In genomic region chr20:61895686-61896057, GRCh38 we compare ENCODE assay signal across 17 cellular contexts.
"Had no signal": no experiment of that assay in that cellular context is flagged by ENCODE, and none has a peak within 500 bp of the region (broad histone marks: within the 10 kb centered on the region; RNA-seq: fewer than 3 reads in every experiment).

No MANE protein-coding gene starts in this region.

- H3K9me3 ChIP-seq: pancreas, prostate gland, right lobe of liver, testis, thyroid gland, transverse colon, upper lobe of left lung, vagina had no signal

- H3K27me3 ChIP-seq: pancreas, right lobe of liver, testis, thyroid gland, vagina had no signal

- H3K27ac Mint-ChIP-seq: immature natural killer cell; mesothelial cell of epicardium; naive B cell; natural killer cell; stimulated activated naive B cell treated with anti-CD40 and anti-IgM and Interleukin-4, amounts not matched to agents 10 μg/mL and 1 μg/mL and 100 μg/mL, for 72 hours had no signal

- H3K9me3 Mint-ChIP-seq: natural killer cell had no signal

- H3K4me3 Mint-ChIP-seq: immature natural killer cell; mesothelial cell of epicardium; naive B cell; natural killer cell; stimulated activated naive B cell treated with anti-CD40 and anti-IgM and Interleukin-4, amounts not matched to agents 10 μg/mL and 1 μg/mL and 100 μg/mL, for 72 hours had no signal

- H3K4me2 ChIP-seq: smooth muscle cell had no signal

- H3K36me3 ChIP-seq: pancreas, prostate gland, right lobe of liver, stomach, thyroid gland, transverse colon, upper lobe of left lung, vagina had no signal

- H3K4me3 ChIP-seq: lung, pancreas, prostate gland, right lobe of liver, smooth muscle cell, stomach, testis, thyroid gland, transverse colon, upper lobe of left lung, vagina had no signal

- DNase-seq: naive B cell; stimulated activated naive B cell treated with anti-CD40 and anti-IgM and Interleukin-4, amounts not matched to agents 10 μg/mL and 1 μg/mL and 100 μg/mL, for 72 hours had no signal

- H3K36me3 Mint-ChIP-seq: immature natural killer cell; mesothelial cell of epicardium; naive B cell; natural killer cell; stimulated activated naive B cell treated with anti-CD40 and anti-IgM and Interleukin-4, amounts not matched to agents 10 μg/mL and 1 μg/mL and 100 μg/mL, for 72 hours had no signal

- H3K4me1 Mint-ChIP-seq: immature natural killer cell, mesothelial cell of epicardium had no signal

- H3K27ac ChIP-seq: pancreas, prostate gland, right lobe of liver, stomach, testis, thyroid gland, transverse colon, upper lobe of left lung, vagina had no signal

- ATAC-seq: stimulated activated naive CD8-positive, alpha-beta T cell treated with anti-CD3 and anti-CD28 coated beads, Interleukin-15, Interleukin-2, amounts not matched to agents 100 U/mL and 50 U/mL, for 24 hours had no signal

- H3K4me1 ChIP-seq: pancreas, prostate gland, right lobe of liver, stomach, transverse colon, upper lobe of left lung, vagina had no signal
